27 cellular contexts compared by ENCODE assay signal in the genomic region with DNA sequence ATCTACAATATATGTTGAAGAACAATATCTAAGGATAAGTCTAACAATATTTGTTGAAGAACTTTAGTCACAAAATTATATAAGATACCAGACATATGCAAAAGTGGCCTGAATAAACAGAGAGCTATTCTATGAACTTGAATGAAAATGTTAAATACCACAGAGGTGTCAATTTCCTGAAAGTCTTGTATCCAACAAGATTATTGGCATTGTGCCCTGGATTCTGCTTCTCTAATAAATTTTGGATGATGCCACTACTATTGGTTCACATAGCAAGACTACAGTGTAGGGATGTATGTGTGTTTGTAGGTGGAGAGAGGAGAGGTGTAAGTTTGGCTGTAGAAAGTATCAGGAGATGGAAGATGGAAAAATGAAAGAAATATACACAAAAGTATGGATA.
"Had no signal": no experiment of that assay in that cellular context is flagged by ENCODE, and none has a peak within 500 bp of the region (broad histone marks: within the 10 kb centered on the region; RNA-seq: fewer than 3 reads in every experiment).

No MANE protein-coding gene starts in this region.

- H3K4me3 ChIP-seq: ascending aorta, cardiac muscle cell, coronary artery, hepatocyte, psoas muscle, testis, transverse colon had no signal

- H3K9ac ChIP-seq: parathyroid adenoma had no signal

- H3K4me2 ChIP-seq: hepatocyte had no signal

- H3K9me3 ChIP-seq: ascending aorta, psoas muscle, testis, transverse colon had no signal

- H3K36me3 ChIP-seq: ascending aorta, cardiac muscle cell, transverse colon had no signal

- H2AFZ ChIP-seq: hepatocyte, parathyroid adenoma had no signal

- H3K4me1 ChIP-seq: ascending aorta, parathyroid adenoma, psoas muscle, testis, transverse colon had no signal

- H3K79me2 ChIP-seq: hepatocyte, parathyroid adenoma had no signal

- H3K27me3 ChIP-seq: ascending aorta, cardiac muscle cell, hepatocyte, testis, transverse colon had no signal

- ATAC-seq: esophagus mucosa; left cardiac atrium; left ventricle myocardium superior; naive thymus-derived CD4-positive, alpha-beta T cell; psoas muscle had no signal

- DNase-seq: activated CD4-positive, alpha-beta T cell treated with anti-CD3 and anti-CD28 coated beads for 4 hours; activated CD4-positive, alpha-beta T cell treated with anti-CD3 and anti-CD28 coated beads, Interleukin-2, amount 50 U/mL, for 48 hours; activated CD4-positive, CD25-positive, alpha-beta regulatory T cell; activated CD8-positive, alpha-beta memory T cell treated with anti-CD3 and anti-CD28 coated beads, Interleukin-2, amount 50 U/mL, for 4 hours; activated effector memory CD4-positive, alpha-beta T cell treated with anti-CD3 and anti-CD28 coated beads, Interleukin-2, amount 50 U/mL, for 16 hours; activated naive CD4-positive, alpha-beta T cell treated with anti-CD3 and anti-CD28 coated beads, Interleukin-2, amount 10 ng/mL, durations not matched to agents 7 days and 5 days; activated naive CD8-positive, alpha-beta T cell treated with anti-CD3 and anti-CD28 coated beads, Interleukin-2, amount 10 ng/mL, durations not matched to agents 7 days and 5 days; activated T-cell treated with anti-CD3 and anti-CD28 coated beads, Interleukin-2, amount 50 U/mL, for 1 hour; cerebellar nuclear complex; foreskin melanocyte; left cardiac atrium; left ventricle myocardium superior; midbrain; naive thymus-derived CD4-positive, alpha-beta T cell; occipital lobe; psoas muscle; stimulated activated CD4-positive, alpha-beta T cell treated with anti-CD3 and anti-CD28 coated beads, Interleukin-15, amount 100 ng/mL, for 24 hours; stimulated activated naive CD4-positive, alpha-beta T cell treated with Interleukin-2 at 50 U/mL for 16 hours; T-helper 1 cell; testis; transverse colon had no signal

- H3K27ac ChIP-seq: ascending aorta, cardiac muscle cell, coronary artery, hepatocyte, parathyroid adenoma, psoas muscle, testis, transverse colon had no signal
